Comparison of ENCODE assay signal across 22 cellular contexts in the genomic region with DNA sequence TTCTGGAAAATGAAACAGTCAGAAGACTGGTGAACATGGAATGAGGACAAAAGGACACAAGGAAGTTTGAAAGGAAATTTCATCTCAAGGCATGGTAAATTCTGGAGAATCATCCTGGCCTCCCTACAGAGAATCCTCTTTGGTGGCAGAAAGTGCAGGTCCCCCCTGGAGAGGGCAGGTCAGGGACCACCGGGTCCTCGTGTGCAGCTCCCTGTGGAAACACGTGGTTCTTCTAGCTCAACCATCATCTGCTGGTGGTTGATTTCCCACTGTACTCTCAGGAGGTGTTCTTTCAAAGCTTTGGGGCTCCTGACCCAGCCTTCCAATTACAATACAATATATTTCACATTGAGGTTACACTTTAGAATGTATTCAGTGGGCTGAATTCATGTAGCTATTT. TPM values are rescaled to one million over a fixed set of nuclear protein-coding genes. Genes with fewer than 3 reads are reported as not detected.
DNase-seq lines count a peak whose midpoint lies in the region; ATAC-seq and TF ChIP-seq lines count a peak whose summit lies in the region.
"Had no signal": no experiment of that assay in that cellular context is flagged by ENCODE, and none has a peak within 500 bp of the region (broad histone marks: within the 10 kb centered on the region; RNA-seq: fewer than 3 reads in every experiment).

No MANE protein-coding gene starts in this region.

- H3K27me3 Mint-ChIP-seq in T-helper 2 cell treated with Interferon-gamma antibody and Interleukin-4, amounts not matched to agents 5 μg/mL and 100 μg/mL, for 36 hours (ENCODE audit: low read depth), result no peaks in the 10 kb centered on the region
- H3K27me3 Mint-ChIP-seq in CD8-positive, alpha-beta memory T cell, result peaks cover 0 to 1% of the 10 kb centered on the region in 2 donors
- H3K27me3 Mint-ChIP-seq in activated T-helper 17 cell treated with anti-CD3 and anti-CD28 coated beads, Interleukin-2, amount 50 U/mL, for 72 hours, result no peaks in the 10 kb centered on the region
- no peaks in the 10 kb centered on the region for H3K27me3 Mint-ChIP-seq in naive B cell

- no peak overlapping the region for H3K4me3 ChIP-seq in CD8-positive, alpha-beta memory T cell (ENCODE audit: low read length)
- H3K4me3 ChIP-seq in stomach (no peak overlapping the region), body of pancreas (no peak overlapping the region)
- H3K4me3 ChIP-seq: BLaER1 treated with 17β-estradiol and CSF1 and Interleukin-3, amounts not matched to agents 10 nM and 100 nM had no signal

- H3K4me1 ChIP-seq in CD8-positive, alpha-beta memory T cell (ENCODE audit: insufficient read depth, low read length), result peaks cover 21% of the 10 kb centered on the region
- H3K4me1 ChIP-seq in stomach (peaks cover 18 to 38% (median 35%) of the 10 kb centered on the region in 4 donors), body of pancreas (peaks cover 33% of the 10 kb centered on the region)

- no peak for TF ChIP-seq CTCF in stomach (IDR thresholded peaks at IDR 0.05)
- TF ChIP-seq CTCF in body of pancreas (IDR thresholded peaks at IDR 0.05), result no peak

- WGBS in stomach, 5 donors, result 59 to 79% (median 73%) methylated on average over 2 to 3 of the region's 3 CpGs
- WGBS in body of pancreas, 2 donors, result 67 to 70% methylated on average over 3 of the region's 3 CpGs

- CTCF ChIA-PET in CD8-positive, alpha-beta memory T cell (lab: Charles Lee), result interaction anchor here (2.3 kb wide), 1 partner anchor 116 kb away, joined by 10 read pairs; no protein-coding TSS in a partner anchor

- ATAC-seq in activated T-helper 17 cell treated with anti-CD3 and anti-CD28 coated beads, Interleukin-2, amount 50 U/mL, for 72 hours (replicated peaks), result no peak
- ATAC-seq in naive B cell (ENCODE audit: low read depth in 2 of 2) (no peak), body of pancreas (no peak), GM18517 (IDR thresholded peaks at IDR 0.05; ENCODE audit: unreplicated experiment) (no peak)

- no peak for TF ChIP-seq POLR2A in stomach (IDR thresholded peaks at IDR 0.05)
- TF ChIP-seq POLR2A in body of pancreas (IDR thresholded peaks at IDR 0.05), result no peak

- peaks cover 19% of the 10 kb centered on the region for H3K36me3 Mint-ChIP-seq in T-helper 2 cell treated with Interferon-gamma antibody and Interleukin-4, amounts not matched to agents 5 μg/mL and 100 μg/mL, for 36 hours (ENCODE audit: low read depth)
- H3K36me3 Mint-ChIP-seq in CD8-positive, alpha-beta memory T cell, result peaks cover 0 to 14% (median 3%) of the 10 kb centered on the region in 3 donors
- peaks cover 31% of the 10 kb centered on the region for H3K36me3 Mint-ChIP-seq in activated T-helper 17 cell treated with anti-CD3 and anti-CD28 coated beads, Interleukin-2, amount 50 U/mL, for 72 hours (ENCODE audit: low read depth)
- H3K36me3 Mint-ChIP-seq in naive B cell, result no peaks in the 10 kb centered on the region

- POLR2A ChIA-PET in CD8-positive, alpha-beta memory T cell (lab: Charles Lee), result no interaction called here

- H3K9me3 Mint-ChIP-seq in T-helper 2 cell treated with Interferon-gamma antibody and Interleukin-4, amounts not matched to agents 5 μg/mL and 100 μg/mL, for 36 hours, result no peaks in the 10 kb centered on the region
- no peaks in the 10 kb centered on the region for H3K9me3 Mint-ChIP-seq in CD8-positive, alpha-beta memory T cell
- H3K9me3 Mint-ChIP-seq in activated T-helper 17 cell treated with anti-CD3 and anti-CD28 coated beads, Interleukin-2, amount 50 U/mL, for 72 hours, result no peaks in the 10 kb centered on the region
- H3K9me3 Mint-ChIP-seq in naive B cell, result peaks cover 0 to 1% (median 0%) of the 10 kb centered on the region in 7 donors

- peak overlapping the region; percentile 92 for H3K4me3 Mint-ChIP-seq in T-helper 2 cell treated with Interferon-gamma antibody and Interleukin-4, amounts not matched to agents 5 μg/mL and 100 μg/mL, for 36 hours
- peak overlapping the region; percentile 52 to 99 (median 94) for H3K4me3 Mint-ChIP-seq in CD8-positive, alpha-beta memory T cell
- peak overlapping the region; percentile 19 for H3K4me3 Mint-ChIP-seq in activated T-helper 17 cell treated with anti-CD3 and anti-CD28 coated beads, Interleukin-2, amount 50 U/mL, for 72 hours
- H3K4me3 Mint-ChIP-seq in naive B cell, result peak overlapping the region in 6 of 8 donors; percentile 36 to 98 (median 80)

- H3K27ac ChIP-seq in CD8-positive, alpha-beta memory T cell (ENCODE audit: low read depth, low read length), result no peak overlapping the region
- H3K27ac ChIP-seq in stomach (no peak overlapping the region), body of pancreas (no peak overlapping the region)
- H3K27ac ChIP-seq: BLaER1 treated with 17β-estradiol and CSF1 and Interleukin-3, amounts not matched to agents 10 nM and 100 nM; GM23248 had no signal

- H3K9me3 ChIP-seq in CD8-positive, alpha-beta memory T cell (ENCODE audit: low read length), result no peaks in the 10 kb centered on the region
- H3K9me3 ChIP-seq in stomach (no peaks in the 10 kb centered on the region), body of pancreas (no peaks in the 10 kb centered on the region)

- DNase-seq in T-helper 2 cell treated with Interferon-gamma antibody and Interleukin-4, amounts not matched to agents 5 μg/mL and 100 μg/mL, for 36 hours (ENCODE audit: low spot score), result no peak
- DNase-seq in T-helper 2 cell, result no peak
- DNase-seq in CD8-positive, alpha-beta memory T cell, result no peak
- DNase-seq in naive B cell, result no peak
- DNase-seq in stomach, result no peak
- DNase-seq in body of pancreas, result no peak
- DNase-seq: activated naive CD4-positive, alpha-beta T cell treated with Interleukin-2 at 50 U/mL for 16 hours; DMS53; GM23248; head of caudate nucleus; IMR-90; islet precursor cell; MV-4-11; NCI-H2081 treated with DMSO at 0.1 percent for 48 hours; NCI-H524 treated with DMSO at 0.1 percent for 48 hours; retina; SIG-M5; stimulated activated CD4-positive, alpha-beta T cell treated with anti-CD3 and anti-CD28 coated beads, Interleukin-15, amount 100 ng/mL, for 24 hours had no signal

- H3K4me1 Mint-ChIP-seq in T-helper 2 cell treated with Interferon-gamma antibody and Interleukin-4, amounts not matched to agents 5 μg/mL and 100 μg/mL, for 36 hours (ENCODE audit: low read depth), result peaks cover 28% of the 10 kb centered on the region
- peaks cover 38 to 54% (median 40%) of the 10 kb centered on the region in 3 donors for H3K4me1 Mint-ChIP-seq in CD8-positive, alpha-beta memory T cell
- H3K4me1 Mint-ChIP-seq in activated T-helper 17 cell treated with anti-CD3 and anti-CD28 coated beads, Interleukin-2, amount 50 U/mL, for 72 hours, result peaks cover 25% of the 10 kb centered on the region
- peaks cover 30 to 42% (median 37%) of the 10 kb centered on the region in 3 donors for H3K4me1 Mint-ChIP-seq in naive B cell

- TF ChIP-seq EP300 in stomach (IDR thresholded peaks at IDR 0.05), result no peak

- no peaks in the 10 kb centered on the region for H3K27me3 ChIP-seq in CD8-positive, alpha-beta memory T cell (ENCODE audit: insufficient read depth, low read length, poor library complexity, severe bottlenecking)
- H3K27me3 ChIP-seq in stomach (peaks cover 0 to 6% (median 0%) of the 10 kb centered on the region in 3 donors), body of pancreas (no peaks in the 10 kb centered on the region)
- H3K27me3 ChIP-seq: BLaER1 treated with 17β-estradiol and CSF1 and Interleukin-3, amounts not matched to agents 10 nM and 100 nM had no signal

- no peak overlapping the region for H3K27ac Mint-ChIP-seq in T-helper 2 cell treated with Interferon-gamma antibody and Interleukin-4, amounts not matched to agents 5 μg/mL and 100 μg/mL, for 36 hours
- peak overlapping the region in 2 of 8 donors; percentile 19 to 45 for H3K27ac Mint-ChIP-seq in CD8-positive, alpha-beta memory T cell
- H3K27ac Mint-ChIP-seq in activated T-helper 17 cell treated with anti-CD3 and anti-CD28 coated beads, Interleukin-2, amount 50 U/mL, for 72 hours, result no peak overlapping the region
- H3K27ac Mint-ChIP-seq in naive B cell, result no peak overlapping the region

- no peaks in the 10 kb centered on the region for H3K36me3 ChIP-seq in CD8-positive, alpha-beta memory T cell (ENCODE audit: insufficient read depth, low read length)
- H3K36me3 ChIP-seq in stomach (peaks cover 0 to 5% (median 2%) of the 10 kb centered on the region in 4 donors), body of pancreas (replicated peaks in 1 of 2; ENCODE audit: insufficient read depth in 1 of 2, low read depth in 2 of 2) (no peaks in the 10 kb centered on the region)

- intact Hi-C loops in stomach (cut with DNase I; ENCODE audit: low total_unique reads), result no loop called here
- intact Hi-C loops in body of pancreas (cut with DNase I), result no loop called here

RNA-seq across cellular contexts. Expression of a gene that starts 2.6 kb away (rescaled TPM):
- 10 to 100 TPM; 87.8 to 91.8 TPM for total RNA-seq in CD8-positive, alpha-beta memory T cell
- 38.5 TPM for polyA plus RNA-seq in CD8-positive, alpha-beta memory T cell
- 100 to 1,000 TPM in 1 of 2 donors, 10 to 100 TPM in 1; 83.3 to 118 TPM for total RNA-seq in activated T-helper 17 cell treated with anti-CD3 and anti-CD28 coated beads, Interleukin-2, amount 50 U/mL, for 72 hours
- polyA plus RNA-seq in naive B cell (ENCODE audit: low read depth in 6 of 6) (10 to 100 TPM; 22.3 to 44.2 (median 32.7) TPM), stomach (10 to 100 TPM; 30.3 to 57.2 (median 37.0) TPM)
- total RNA-seq in stomach (10 to 100 TPM; 25.7 to 85.2 (median 53.8) TPM), body of pancreas (10 to 100 TPM; 43.1 to 57.7 TPM)

RNA-seq across cellular contexts. Expression of a gene that starts 33.6 kb away (rescaled TPM):
- 1 to 10 TPM; 1.1 to 1.2 TPM for total RNA-seq in CD8-positive, alpha-beta memory T cell
- not detected for polyA plus RNA-seq in CD8-positive, alpha-beta memory T cell
- 1 to 10 TPM; 1.2 to 4.2 TPM for total RNA-seq in activated T-helper 17 cell treated with anti-CD3 and anti-CD28 coated beads, Interleukin-2, amount 50 U/mL, for 72 hours
- under 1 TPM in 1 of 6 donors, not detected in 5; 0.11 TPM for polyA plus RNA-seq in naive B cell (ENCODE audit: low read depth in 6 of 6)
- 1 to 10 TPM in 2 of 5 donors, not detected in 3; 1.2 to 2.0 TPM for total RNA-seq in stomach
- 1 to 10 TPM; 1.4 to 9.9 (median 4.0) TPM for polyA plus RNA-seq in stomach
- total RNA-seq in body of pancreas, result 1,000 to 10,000 TPM; 8,438 to 9,209 TPM
- polyA plus RNA-seq: GM23248 had no signal

RNA-seq across cellular contexts. Expression of a gene that starts 49.7 kb away (rescaled TPM):
- not detected for total RNA-seq in CD8-positive, alpha-beta memory T cell
- polyA plus RNA-seq in CD8-positive, alpha-beta memory T cell, result not detected
- not detected for total RNA-seq in activated T-helper 17 cell treated with anti-CD3 and anti-CD28 coated beads, Interleukin-2, amount 50 U/mL, for 72 hours
- 1 to 10 TPM in 2 of 6 donors, under 1 TPM in 3, not detected in 1; 0.38 to 1.4 (median 0.89) TPM for polyA plus RNA-seq in naive B cell (ENCODE audit: low read depth in 6 of 6)
- 1 to 10 TPM in 1 of 5 donors, not detected in 4; 1.0 TPM for total RNA-seq in stomach
- not detected for polyA plus RNA-seq in stomach
- total RNA-seq in body of pancreas, result not detected
- total RNA-seq: bronchial epithelial cell, GM23248, IMR-90 had no signal
- polyA plus RNA-seq: GM23248 had no signal

Comparison
In these comparisons a context has a peak if more than half of its experiments do, and no peak if none do; other contexts are left out.
1. H3K4me3 Mint-ChIP-seq: peak in every context shown above with its lines; median percentile 94 in CD8-positive, alpha-beta memory T cell; 92 in T-helper 2 cell treated with Interferon-gamma antibody and Interleukin-4, amounts not matched to agents 5 μg/mL and 100 μg/mL, for 36 hours; 80 in naive B cell; 19 in activated T-helper 17 cell treated with anti-CD3 and anti-CD28 coated beads, Interleukin-2, amount 50 U/mL, for 72 hours.
2. RNA of a gene that starts 33.6 kb away (total RNA-seq): 8,438 to 9,209 TPM in body of pancreas; 1.2 to 4.2 TPM in activated T-helper 17 cell treated with anti-CD3 and anti-CD28 coated beads, Interleukin-2, amount 50 U/mL, for 72 hours, 1.1 to 1.2 TPM in CD8-positive, alpha-beta memory T cell and 1.2 to 2.0 TPM in stomach; every median in the first group is over 1,000 times any median in the second.